In the genomic region with DNA sequence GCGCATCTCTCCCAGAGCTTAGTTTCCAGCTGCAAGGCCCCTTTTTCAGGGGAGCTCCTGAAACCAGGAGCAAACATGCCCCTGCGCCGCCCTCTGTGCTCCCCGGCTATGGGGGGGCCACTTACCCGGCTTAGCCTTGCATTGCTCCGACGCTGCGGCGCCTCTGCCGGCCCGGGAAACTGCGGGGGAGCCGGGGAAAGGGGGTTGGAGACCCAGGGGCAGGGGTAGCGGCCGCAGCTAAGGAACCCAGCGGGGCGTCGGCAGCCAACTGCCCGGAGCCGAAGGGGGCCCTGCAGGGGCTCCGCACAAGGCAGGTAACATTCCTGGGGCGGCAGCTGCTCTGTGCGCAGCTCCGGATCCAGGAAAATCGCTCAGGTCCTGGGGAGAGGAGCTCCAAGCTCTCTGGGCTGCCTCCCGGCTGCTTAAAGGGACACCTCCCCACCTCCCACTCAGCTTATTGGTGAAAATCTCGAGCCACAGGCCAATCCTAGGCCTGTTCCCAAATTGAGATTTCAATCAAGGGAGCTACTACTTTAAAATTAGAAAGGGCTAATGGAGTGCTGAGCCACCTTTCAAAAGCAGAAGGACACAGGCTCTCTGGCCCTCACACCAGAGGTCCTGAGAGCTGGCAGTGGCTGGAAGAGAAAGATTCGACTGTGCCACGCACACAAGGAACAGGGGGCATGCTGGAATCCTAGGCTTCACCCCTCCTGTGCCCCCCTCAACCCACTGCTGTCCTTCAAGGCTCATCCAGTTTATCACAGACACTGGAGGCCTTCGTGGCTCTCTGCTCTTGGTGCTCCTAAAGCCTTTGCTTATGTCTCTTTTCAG, we compare ENCODE assay signal across 1 cellular context.
TF ChIP-seq lines count a peak whose summit lies in the region.

No MANE protein-coding gene starts in this region.

TF ChIP-seq in WTC11, 78 proteins besides CTCF, POLR2A, EP300 and RAD21 (continued from another document):
- TF ChIP-seq ZNF425 (CRISPR knock-in tag; conservative IDR thresholded peaks at IDR 0.05), result no peak
- peak; percentile 96 for TF ChIP-seq ZNF423 (CRISPR knock-in tag; IDR thresholded peaks at IDR 0.05)
- no peak for TF ChIP-seq GABPB1 (CRISPR knock-in tag; IDR thresholded peaks at IDR 0.05)
- no peak for TF ChIP-seq OVOL2 (CRISPR knock-in tag; IDR thresholded peaks at IDR 0.05; ENCODE audit: borderline replicate concordance)
- no peak for TF ChIP-seq JAZF1 (CRISPR knock-in tag; IDR thresholded peaks at IDR 0.05)
- TF ChIP-seq, protein P1, sequence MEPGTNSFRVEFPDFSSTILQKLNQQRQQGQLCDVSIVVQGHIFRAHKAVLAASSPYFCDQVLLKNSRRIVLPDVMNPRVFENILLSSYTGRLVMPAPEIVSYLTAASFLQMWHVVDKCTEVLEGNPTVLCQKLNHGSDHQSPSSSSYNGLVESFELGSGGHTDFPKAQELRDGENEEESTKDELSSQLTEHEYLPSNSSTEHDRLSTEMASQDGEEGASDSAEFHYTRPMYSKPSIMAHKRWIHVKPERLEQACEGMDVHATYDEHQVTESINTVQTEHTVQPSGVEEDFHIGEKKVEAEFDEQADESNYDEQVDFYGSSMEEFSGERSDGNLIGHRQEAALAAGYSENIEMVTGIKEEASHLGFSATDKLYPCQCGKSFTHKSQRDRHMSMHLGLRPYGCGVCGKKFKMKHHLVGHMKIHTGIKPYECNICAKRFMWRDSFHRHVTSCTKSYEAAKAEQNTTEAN (CRISPR knock-in tag; IDR thresholded peaks at IDR 0.05), result no peak
- no peak for TF ChIP-seq ESRRA (CRISPR knock-in tag; IDR thresholded peaks at IDR 0.05; ENCODE audit: borderline replicate concordance)
